In genomic region chr13:46296920-46297319, GRCh38 we compare ENCODE assay signal across 11 cellular contexts.
DNase-seq lines count a peak whose midpoint lies in the region; ATAC-seq and TF ChIP-seq lines count a peak whose summit lies in the region.
"Had no signal": no experiment of that assay in that cellular context is flagged by ENCODE, and none has a peak within 500 bp of the region (broad histone marks: within the 10 kb centered on the region; RNA-seq: fewer than 3 reads in every experiment).

No MANE protein-coding gene starts in this region.

- POLR2A ChIA-PET in activated CD8-positive, alpha-beta T cell treated with anti-CD3 and anti-CD28 coated beads, Interleukin-2, amount 10 ng/mL, durations not matched to agents 7 days and 5 days (lab: Charles Lee): interaction anchor here (1.0 to 3.0 kb wide), 4 partner anchors 10 to 123 kb away, joined by 3 to 15 read pairs (median 11); partner anchors contain the start of gene LCP1

- ATAC-seq in activated CD8-positive, alpha-beta T cell treated with anti-CD3 and anti-CD28 coated beads, Interleukin-2, amount 10 ng/mL, durations not matched to agents 7 days and 5 days: no peak
- ATAC-seq in left ventricle myocardium superior (peak; percentile 64), upper lobe of left lung (ENCODE audit: low FRiP score in 2 of 2) (peak; percentile 31 to 65), HG02763 (IDR thresholded peaks at IDR 0.05; ENCODE audit: unreplicated experiment) (no peak)

- no peak for TF ChIP-seq CTCF in upper lobe of left lung (IDR thresholded peaks at IDR 0.05)

- H3K4me3 ChIP-seq in upper lobe of left lung: no peak overlapping the region
- H3K4me3 ChIP-seq: ascending aorta, neural progenitor cell had no signal

- H3K27ac Mint-ChIP-seq in activated naive CD4-positive, alpha-beta T cell treated with anti-CD3 and anti-CD28 coated beads, Interleukin-2, amount 10 ng/mL, durations not matched to agents 7 days and 5 days: peak overlapping the region; percentile 97
- peak overlapping the region; percentile 98 for H3K27ac Mint-ChIP-seq in activated CD8-positive, alpha-beta T cell treated with anti-CD3 and anti-CD28 coated beads, Interleukin-2, amount 10 ng/mL, durations not matched to agents 7 days and 5 days
- H3K27ac Mint-ChIP-seq: neural progenitor cell had no signal

- H3K36me3 Mint-ChIP-seq in activated naive CD4-positive, alpha-beta T cell treated with anti-CD3 and anti-CD28 coated beads, Interleukin-2, amount 10 ng/mL, durations not matched to agents 7 days and 5 days: peaks cover 12% of the 10 kb centered on the region
- peaks cover 26% of the 10 kb centered on the region for H3K36me3 Mint-ChIP-seq in activated CD8-positive, alpha-beta T cell treated with anti-CD3 and anti-CD28 coated beads, Interleukin-2, amount 10 ng/mL, durations not matched to agents 7 days and 5 days (ENCODE audit: low read depth)
- H3K36me3 Mint-ChIP-seq: neural progenitor cell had no signal

- H3K4me3 Mint-ChIP-seq in activated naive CD4-positive, alpha-beta T cell treated with anti-CD3 and anti-CD28 coated beads, Interleukin-2, amount 10 ng/mL, durations not matched to agents 7 days and 5 days: no peak overlapping the region
- no peak overlapping the region for H3K4me3 Mint-ChIP-seq in activated CD8-positive, alpha-beta T cell treated with anti-CD3 and anti-CD28 coated beads, Interleukin-2, amount 10 ng/mL, durations not matched to agents 7 days and 5 days
- H3K4me3 Mint-ChIP-seq: neural progenitor cell had no signal

- peaks cover 17% of the 10 kb centered on the region for H3K9me3 Mint-ChIP-seq in activated naive CD4-positive, alpha-beta T cell treated with anti-CD3 and anti-CD28 coated beads, Interleukin-2, amount 10 ng/mL, durations not matched to agents 7 days and 5 days
- H3K9me3 Mint-ChIP-seq in activated CD8-positive, alpha-beta T cell treated with anti-CD3 and anti-CD28 coated beads, Interleukin-2, amount 10 ng/mL, durations not matched to agents 7 days and 5 days (ENCODE audit: insufficient read depth): peaks cover 6% of the 10 kb centered on the region

- H3K27ac ChIP-seq in upper lobe of left lung: peak overlapping the region; percentile 57 to 82 (median 75)
- H3K27ac ChIP-seq: neural progenitor cell had no signal

- intact Hi-C loops in left ventricle myocardium superior (cut with micrococcal nuclease): no loop called here

- peaks cover 0 to 4% (median 0%) of the 10 kb centered on the region in 4 donors for H3K9me3 ChIP-seq in upper lobe of left lung
- H3K9me3 ChIP-seq: ascending aorta had no signal

- DNase-seq in activated naive CD4-positive, alpha-beta T cell treated with anti-CD3 and anti-CD28 coated beads, Interleukin-2, amount 10 ng/mL, durations not matched to agents 7 days and 5 days: no peak
- DNase-seq in activated naive CD4-positive, alpha-beta T cell treated with anti-CD3 and anti-CD28 coated beads, Interleukin-2, amount 50 U/mL, for 16 hours: no peak
- DNase-seq in activated CD8-positive, alpha-beta T cell treated with anti-CD3 and anti-CD28 coated beads, Interleukin-2, amount 10 ng/mL, durations not matched to agents 7 days and 5 days: no peak
- DNase-seq in left ventricle myocardium superior (no peak), upper lobe of left lung (no peak), NAMALWA (ENCODE audit: low spot score) (no peak), hippocampal formation (lab: John Stamatoyannopoulos, UW) (no peak)
- DNase-seq: NCI-H69 had no signal

- no peak for TF ChIP-seq EP300 in upper lobe of left lung (IDR thresholded peaks at IDR 0.05)

- H3K4me1 ChIP-seq in upper lobe of left lung: peaks cover 12 to 20% (median 15%) of the 10 kb centered on the region in 4 donors
- H3K4me1 ChIP-seq: neural progenitor cell had no signal

- no peak for TF ChIP-seq POLR2A in upper lobe of left lung (IDR thresholded peaks at IDR 0.05)

- H3K27me3 Mint-ChIP-seq in activated naive CD4-positive, alpha-beta T cell treated with anti-CD3 and anti-CD28 coated beads, Interleukin-2, amount 10 ng/mL, durations not matched to agents 7 days and 5 days: no peaks in the 10 kb centered on the region
- H3K27me3 Mint-ChIP-seq in activated CD8-positive, alpha-beta T cell treated with anti-CD3 and anti-CD28 coated beads, Interleukin-2, amount 10 ng/mL, durations not matched to agents 7 days and 5 days (ENCODE audit: low read depth): no peaks in the 10 kb centered on the region

- 37 to 39% methylated on average over 3 of the region's 3 CpGs for WGBS in upper lobe of left lung, 2 donors

- peaks cover 42% of the 10 kb centered on the region for H3K4me1 Mint-ChIP-seq in activated naive CD4-positive, alpha-beta T cell treated with anti-CD3 and anti-CD28 coated beads, Interleukin-2, amount 10 ng/mL, durations not matched to agents 7 days and 5 days
- H3K4me1 Mint-ChIP-seq in activated CD8-positive, alpha-beta T cell treated with anti-CD3 and anti-CD28 coated beads, Interleukin-2, amount 10 ng/mL, durations not matched to agents 7 days and 5 days (ENCODE audit: low read depth): peaks cover 46% of the 10 kb centered on the region

- H3K27me3 ChIP-seq in upper lobe of left lung: no peaks in the 10 kb centered on the region
- H3K27me3 ChIP-seq: ascending aorta, neural progenitor cell had no signal

- no peaks in the 10 kb centered on the region for H3K36me3 ChIP-seq in upper lobe of left lung
- H3K36me3 ChIP-seq: ascending aorta, neural progenitor cell had no signal

- CTCF ChIA-PET in activated naive CD4-positive, alpha-beta T cell treated with anti-CD3 and anti-CD28 coated beads, Interleukin-2, amount 10 ng/mL, durations not matched to agents 7 days and 5 days (lab: Charles Lee): interaction anchor here (1.5 to 3.4 kb wide), 3 partner anchors 8 to 25 kb away, joined by 3 to 18 read pairs (median 9); no protein-coding TSS in a partner anchor
- CTCF ChIA-PET in activated CD8-positive, alpha-beta T cell treated with anti-CD3 and anti-CD28 coated beads, Interleukin-2, amount 10 ng/mL, durations not matched to agents 7 days and 5 days (lab: Charles Lee): interaction anchor here (1.1 to 13.4 kb wide), 9 partner anchors 13 to 171 kb away, joined by 3 to 160 read pairs (median 11); partner anchors contain the start of gene LRRC63

Comparison
In these comparisons a context has a peak if more than half of its experiments do, and no peak if none do; other contexts are left out.
1. ATAC-seq: peak in left ventricle myocardium superior (single experiment) and upper lobe of left lung (2 of 2); none in activated CD8-positive, alpha-beta T cell treated with anti-CD3 and anti-CD28 coated beads, Interleukin-2, amount 10 ng/mL, durations not matched to agents 7 days and 5 days (single experiment) and HG02763 (single experiment).